In genomic region chr9:16460711-16461110, GRCh38 we compare ENCODE assay signal across 20 cellular contexts.
"Had no signal": no experiment of that assay in that cellular context is flagged by ENCODE, and none has a peak within 500 bp of the region (broad histone marks: within the 10 kb centered on the region; RNA-seq: fewer than 3 reads in every experiment).

No MANE protein-coding gene starts in this region.

- H3K4me3 ChIP-seq: body of pancreas, cardiac muscle cell, left lung, lung, spleen had no signal

- H3K4me1 ChIP-seq: body of pancreas, spleen had no signal

- H3K27ac Mint-ChIP-seq: activated CD4-positive, alpha-beta memory T cell treated with anti-CD3 and anti-CD28 coated beads for 36 hours; activated naive CD4-positive, alpha-beta T cell treated with anti-CD3 and anti-CD28 coated beads, Interleukin-2, amount 10 ng/mL, durations not matched to agents 7 days and 5 days; immature natural killer cell; naive thymus-derived CD8-positive, alpha-beta T cell; T-helper 1 cell treated with Interleukin-12 subunit alpha and Interleukin-12 subunit beta and Interleukin-4 antibody, amounts not matched to agents 30 μg/mL and 1 μg/mL, for 36 hours had no signal

- H3K27me3 ChIP-seq: body of pancreas, left lung, spleen had no signal

- H3K9me3 Mint-ChIP-seq: T-helper 1 cell treated with Interleukin-12 subunit alpha and Interleukin-12 subunit beta and Interleukin-4 antibody, amounts not matched to agents 30 μg/mL and 1 μg/mL, for 36 hours had no signal

- DNase-seq: activated CD4-positive, alpha-beta memory T cell treated with anti-CD3 and anti-CD28 coated beads for 36 hours; activated CD4-positive, alpha-beta T cell treated with anti-CD3 and anti-CD28 coated beads for 48 hours; activated CD4-positive, CD25-positive, alpha-beta regulatory T cell; activated effector memory CD4-positive, alpha-beta T cell treated with anti-CD3 and anti-CD28 coated beads, Interleukin-2, amount 50 U/mL, for 16 hours; activated naive CD4-positive, alpha-beta T cell treated with anti-CD3 and anti-CD28 coated beads, Interleukin-2, amount 10 ng/mL, durations not matched to agents 7 days and 5 days; activated T-cell treated with anti-CD3 and anti-CD28 coated beads for 4 hours; body of pancreas; dermis blood vessel endothelial cell; effector CD8-positive, alpha-beta T cell; foreskin melanocyte; immature natural killer cell; left lung; naive thymus-derived CD8-positive, alpha-beta T cell; spleen; stimulated activated CD4-positive, alpha-beta T cell treated with anti-CD3 and anti-CD28 coated beads, Interleukin-4, amount 100 ng/mL, for 24 hours; stimulated activated naive CD4-positive, alpha-beta T cell treated with Interleukin-2 at 50 U/mL for 16 hours; T1000 had no signal

- H3K27ac ChIP-seq: body of pancreas, cardiac muscle cell, left lung, spleen had no signal

- H3K36me3 ChIP-seq: cardiac muscle cell, left lung, spleen had no signal

- H3K36me3 Mint-ChIP-seq: activated CD4-positive, alpha-beta memory T cell treated with anti-CD3 and anti-CD28 coated beads for 36 hours; activated naive CD4-positive, alpha-beta T cell treated with anti-CD3 and anti-CD28 coated beads, Interleukin-2, amount 10 ng/mL, durations not matched to agents 7 days and 5 days; naive thymus-derived CD8-positive, alpha-beta T cell had no signal

- ATAC-seq: body of pancreas; naive thymus-derived CD8-positive, alpha-beta T cell had no signal

- H3K4me1 Mint-ChIP-seq: activated naive CD4-positive, alpha-beta T cell treated with anti-CD3 and anti-CD28 coated beads, Interleukin-2, amount 10 ng/mL, durations not matched to agents 7 days and 5 days had no signal

- H3K9me3 ChIP-seq: body of pancreas, left lung had no signal

- H3K4me3 Mint-ChIP-seq: activated CD4-positive, alpha-beta memory T cell treated with anti-CD3 and anti-CD28 coated beads for 36 hours; activated naive CD4-positive, alpha-beta T cell treated with anti-CD3 and anti-CD28 coated beads, Interleukin-2, amount 10 ng/mL, durations not matched to agents 7 days and 5 days; immature natural killer cell; naive thymus-derived CD8-positive, alpha-beta T cell; T-helper 1 cell treated with Interleukin-12 subunit alpha and Interleukin-12 subunit beta and Interleukin-4 antibody, amounts not matched to agents 30 μg/mL and 1 μg/mL, for 36 hours had no signal

- H3K27me3 Mint-ChIP-seq: activated CD4-positive, alpha-beta memory T cell treated with anti-CD3 and anti-CD28 coated beads for 36 hours; activated naive CD4-positive, alpha-beta T cell treated with anti-CD3 and anti-CD28 coated beads, Interleukin-2, amount 10 ng/mL, durations not matched to agents 7 days and 5 days had no signal
